ENCODE assay signal across 31 cellular contexts in genomic region chr19:30739394-30739793, GRCh38.
"Had no signal": no experiment of that assay in that cellular context is flagged by ENCODE, and none has a peak within 500 bp of the region (broad histone marks: within the 10 kb centered on the region; RNA-seq: fewer than 3 reads in every experiment).

No MANE protein-coding gene starts in this region.

- H3K9me3 ChIP-seq: ascending aorta, body of pancreas, SJSA1 had no signal

- DNase-seq: activated CD4-positive, alpha-beta memory T cell treated with anti-CD3 and anti-CD28 coated beads for 36 hours; activated CD4-positive, alpha-beta T cell treated with anti-CD3 and anti-CD28 coated beads for 1 hour; activated CD4-positive, alpha-beta T cell treated with anti-CD3 and anti-CD28 coated beads, Interleukin-2, amount 10 ng/mL, durations not matched to agents 24 days and 14 days; activated CD8-positive, alpha-beta memory T cell treated with anti-CD3 and anti-CD28 coated beads for 24 hours; activated effector memory CD4-positive, alpha-beta T cell treated with anti-CD3 and anti-CD28 coated beads, Interleukin-2, amount 50 U/mL, for 16 hours; activated naive CD4-positive, alpha-beta T cell treated with Interleukin-2 at 50 U/mL for 16 hours; activated naive CD8-positive, alpha-beta T cell treated with anti-CD3 and anti-CD28 coated beads, Interleukin-2, amount 50 U/mL, for 24 hours; activated T-cell treated with anti-CD3 and anti-CD28 coated beads, Interleukin-2, amount 50 U/mL, for 4 hours; amniotic stem cell; body of pancreas; MV-4-11; NCI-H1092 treated with DMSO at 0.1 percent for 48 hours; NCI-H1417 treated with DMSO at 0.1 percent for 48 hours; NCI-H1694; NCI-H2029; NCI-H2227 treated with DMSO at 0.1 percent for 48 hours; NCI-H446 treated with DMSO at 0.1 percent for 48 hours; NCI-H524 treated with DMSO at 0.1 percent for 48 hours; NCI-H774; NK-92 treated with Interleukin-12 subunit alpha and Interleukin-12 subunit beta, amount 100 ng/mL, for 24 hours; OCI-M1; RPMI8226; SHP77; T-helper 17 cell; T-helper 9 cell had no signal

- H3K4me3 ChIP-seq: ascending aorta, body of pancreas, SJSA1 had no signal

- H3K27ac ChIP-seq: ascending aorta, body of pancreas, KMS-11, SJSA1 had no signal

- ATAC-seq: activated naive CD4-positive, alpha-beta T cell treated with anti-CD3 and anti-CD28 coated beads, Interleukin-2, amount 50 U/mL, for 72 hours; activated naive CD8-positive, alpha-beta T cell treated with anti-CD3 and anti-CD28 coated beads, Interleukin-2, amount 50 U/mL, for 24 hours; activated T-cell treated with anti-CD3 and anti-CD28 coated beads, Interleukin-2, amount 50 U/mL, for 4 hours; body of pancreas; Panc1; T-helper 17 cell; WTC11 had no signal

- H3K27me3 ChIP-seq: ascending aorta, body of pancreas, SJSA1 had no signal

- H3K36me3 ChIP-seq: ascending aorta, SJSA1 had no signal

- H3K9ac ChIP-seq: KMS-11 had no signal

- H3K4me1 ChIP-seq: ascending aorta, body of pancreas, SJSA1 had no signal
